In the genomic region with DNA sequence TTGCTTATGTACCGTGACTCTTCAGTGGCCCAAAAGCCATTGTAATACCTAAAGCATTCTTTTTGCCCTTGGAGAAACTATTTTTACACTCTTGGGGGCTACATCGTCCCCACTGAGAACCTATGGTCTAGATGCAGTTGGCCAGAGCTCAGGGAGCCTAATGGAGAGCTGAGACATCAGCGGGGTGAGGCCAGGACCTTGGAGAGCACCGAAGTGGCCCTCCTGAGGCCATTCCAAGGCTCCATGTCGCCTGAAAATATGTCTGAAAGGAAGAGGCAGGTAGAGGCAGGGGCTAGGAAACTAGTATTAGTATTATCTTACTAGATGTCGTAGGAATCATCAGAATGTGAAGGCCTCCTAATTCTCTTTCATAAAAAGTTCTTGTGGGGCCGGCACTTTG, we compare ENCODE assay signal across 22 cellular contexts. TPM values are rescaled to one million over a fixed set of nuclear protein-coding genes. Genes with fewer than 3 reads are reported as not detected.
A peak's percentile ranks its signal among the peaks of the same experiment; 100 is the strongest.
DNase-seq lines count a peak whose midpoint lies in the region; ATAC-seq, FAIRE-seq and TF ChIP-seq lines count a peak whose summit lies in the region.
"Had no signal": no experiment of that assay in that cellular context is flagged by ENCODE, and none has a peak within 500 bp of the region (broad histone marks: within the 10 kb centered on the region; RNA-seq: fewer than 3 reads in every experiment).

No MANE protein-coding gene starts in this region.

- no peaks in the 10 kb centered on the region for H3K79me2 ChIP-seq in HepG2 (ENCODE audit: insufficient read depth, low read length)

- H3K36me3 ChIP-seq in HepG2 (replicated peaks in 1 of 2; ENCODE audit: control insufficient read depth in 1 of 2, insufficient read depth in 2 of 2, low read length in 2 of 2) (no peaks in the 10 kb centered on the region), right lobe of liver (no peaks in the 10 kb centered on the region)
- H3K36me3 ChIP-seq: brain microvascular endothelial cell, colonic mucosa, right atrium auricular region, SJSA1, tibial artery had no signal

- CTCF ChIA-PET in HepG2 (lab: Yijun Ruan, JAX; ENCODE audit: low intra/inter-chr PET ratio, low total read pairs) = no interaction called here

- no peak for TF ChIP-seq EP300 in HepG2 (IDR thresholded peaks at IDR 0.05; ENCODE audit: low read depth in 2 of 2, low read length in 2 of 2)
- no peak for TF ChIP-seq EP300 in HepG2 (CRISPR knock-in tag; IDR thresholded peaks at IDR 0.05; ENCODE audit: borderline replicate concordance)

- POLR2A ChIA-PET in HepG2 (lab: Yijun Ruan, JAX) = no interaction called here

- H3K27ac Mint-ChIP-seq in endothelial cell (ENCODE audit: unreplicated experiment) (no peak overlapping the region), osteocyte (ENCODE audit: unreplicated experiment) (no peak overlapping the region)
- H3K27ac Mint-ChIP-seq in stimulated activated memory B cell treated with anti-CD40 and anti-IgM and Interleukin-4, amounts not matched to agents 10 μg/mL and 1 μg/mL and 100 μg/mL, for 72 hours = no peak overlapping the region
- H3K27ac Mint-ChIP-seq: activated naive CD8-positive, alpha-beta T cell treated with anti-CD3 and anti-CD28 coated beads, Interleukin-2, amount 10 ng/mL, durations not matched to agents 7 days and 5 days; stimulated activated naive B cell treated with anti-CD40 and anti-IgM and Interleukin-4, amounts not matched to agents 10 μg/mL and 1 μg/mL and 100 μg/mL, for 72 hours had no signal

- TF ChIP-seq CTCF in HepG2 (CRISPR knock-in tag; IDR thresholded peaks at IDR 0.05) = no peak
- TF ChIP-seq CTCF in right lobe of liver (IDR thresholded peaks at IDR 0.05) = no peak
- no peak for TF ChIP-seq CTCF in endothelial cell (IDR thresholded peaks at IDR 0.05; ENCODE audit: unreplicated experiment)
- no peak for TF ChIP-seq CTCF in osteocyte (IDR thresholded peaks at IDR 0.05)

- H3K9me3 Mint-ChIP-seq in endothelial cell (ENCODE audit: unreplicated experiment) (no peaks in the 10 kb centered on the region), osteocyte (ENCODE audit: unreplicated experiment) (no peaks in the 10 kb centered on the region)
- H3K9me3 Mint-ChIP-seq in stimulated activated memory B cell treated with anti-CD40 and anti-IgM and Interleukin-4, amounts not matched to agents 10 μg/mL and 1 μg/mL and 100 μg/mL, for 72 hours = no peaks in the 10 kb centered on the region
- H3K9me3 Mint-ChIP-seq: activated naive CD8-positive, alpha-beta T cell treated with anti-CD3 and anti-CD28 coated beads, Interleukin-2, amount 10 ng/mL, durations not matched to agents 7 days and 5 days; stimulated activated naive B cell treated with anti-CD40 and anti-IgM and Interleukin-4, amounts not matched to agents 10 μg/mL and 1 μg/mL and 100 μg/mL, for 72 hours had no signal

- H2AFZ ChIP-seq in HepG2 (ENCODE audit: low read length) = no peak overlapping the region

- intact Hi-C loops in HepG2 (cut with micrococcal nuclease; ENCODE audit: unreplicated experiment) (no loop called here), right lobe of liver (cut with DNase I) (loop anchor here in 1 of 2 donors (10.0 kb wide), 1 partner anchor 550 kb away; no protein-coding TSS in a partner anchor)

- H3K4me3 Mint-ChIP-seq in endothelial cell (ENCODE audit: unreplicated experiment) (no peak overlapping the region), osteocyte (ENCODE audit: unreplicated experiment) (no peak overlapping the region)
- no peak overlapping the region for H3K4me3 Mint-ChIP-seq in stimulated activated memory B cell treated with anti-CD40 and anti-IgM and Interleukin-4, amounts not matched to agents 10 μg/mL and 1 μg/mL and 100 μg/mL, for 72 hours
- H3K4me3 Mint-ChIP-seq: activated naive CD8-positive, alpha-beta T cell treated with anti-CD3 and anti-CD28 coated beads, Interleukin-2, amount 10 ng/mL, durations not matched to agents 7 days and 5 days; stimulated activated naive B cell treated with anti-CD40 and anti-IgM and Interleukin-4, amounts not matched to agents 10 μg/mL and 1 μg/mL and 100 μg/mL, for 72 hours had no signal

- H3K36me3 Mint-ChIP-seq in endothelial cell (ENCODE audit: low read depth, unreplicated experiment) (no peaks in the 10 kb centered on the region), osteocyte (ENCODE audit: unreplicated experiment) (no peaks in the 10 kb centered on the region)
- H3K36me3 Mint-ChIP-seq in stimulated activated memory B cell treated with anti-CD40 and anti-IgM and Interleukin-4, amounts not matched to agents 10 μg/mL and 1 μg/mL and 100 μg/mL, for 72 hours = no peaks in the 10 kb centered on the region
- H3K36me3 Mint-ChIP-seq: activated naive CD8-positive, alpha-beta T cell treated with anti-CD3 and anti-CD28 coated beads, Interleukin-2, amount 10 ng/mL, durations not matched to agents 7 days and 5 days; stimulated activated naive B cell treated with anti-CD40 and anti-IgM and Interleukin-4, amounts not matched to agents 10 μg/mL and 1 μg/mL and 100 μg/mL, for 72 hours had no signal

- FAIRE-seq in HepG2 (lab: Jason Lieb, UNC) = no peak

- H3K4me3 ChIP-seq in HepG2 (replicated peaks in 1 of 3; ENCODE audit: insufficient read depth in 1 of 3, low read depth in 2 of 3, low read length in 3 of 3) (no peak overlapping the region), right lobe of liver (no peak overlapping the region)
- H3K4me3 ChIP-seq: colonic mucosa, right atrium auricular region, SJSA1, tibial artery had no signal

- no peak for ATAC-seq in HepG2
- ATAC-seq in right lobe of liver = no peak
- ATAC-seq in stimulated activated memory B cell treated with anti-CD40 and anti-IgM and Interleukin-4, amounts not matched to agents 10 μg/mL and 1 μg/mL and 100 μg/mL, for 72 hours = no peak
- no peak for ATAC-seq in GM19023 (IDR thresholded peaks at IDR 0.05; ENCODE audit: unreplicated experiment)
- ATAC-seq: stimulated activated naive B cell treated with anti-CD40 and anti-IgM and Interleukin-4, amounts not matched to agents 10 μg/mL and 1 μg/mL and 100 μg/mL, for 72 hours had no signal

- no peak overlapping the region for H3K9ac ChIP-seq in HepG2 (ENCODE audit: insufficient read depth, low read depth, low read length)

- H3K4me1 ChIP-seq in HepG2 (ENCODE audit: insufficient read depth, low read length) (peaks cover 11% of the 10 kb centered on the region), right lobe of liver (no peaks in the 10 kb centered on the region)
- H3K4me1 ChIP-seq: colonic mucosa, right atrium auricular region, SJSA1, tibial artery had no signal

- no peak overlapping the region for H3K4me2 ChIP-seq in HepG2 (ENCODE audit: low read depth, low read length)

- H3K9me3 ChIP-seq in HepG2 (ENCODE audit: low read length) = no peaks in the 10 kb centered on the region
- no peaks in the 10 kb centered on the region for H3K9me3 ChIP-seq in right lobe of liver
- H3K9me3 ChIP-seq: colonic mucosa, right atrium auricular region, SJSA1, tibial artery had no signal

- H3K4me1 Mint-ChIP-seq in endothelial cell (ENCODE audit: unreplicated experiment) (peaks cover 23% of the 10 kb centered on the region), osteocyte (ENCODE audit: unreplicated experiment) (no peaks in the 10 kb centered on the region)
- peaks cover 29% of the 10 kb centered on the region for H3K4me1 Mint-ChIP-seq in stimulated activated memory B cell treated with anti-CD40 and anti-IgM and Interleukin-4, amounts not matched to agents 10 μg/mL and 1 μg/mL and 100 μg/mL, for 72 hours

- H3K27ac ChIP-seq in HepG2 (ENCODE audit: extremely low read length, insufficient read depth, low read length) (no peak overlapping the region), right lobe of liver (no peak overlapping the region)
- H3K27ac ChIP-seq: brain microvascular endothelial cell, colonic mucosa, right atrium auricular region, SJSA1, tibial artery had no signal

- H4K20me1 ChIP-seq in HepG2 (ENCODE audit: insufficient read depth, low read length) = no peaks in the 10 kb centered on the region

- no peak for TF ChIP-seq RAD21 in HepG2 (CRISPR knock-in tag; IDR thresholded peaks at IDR 0.05)

- no peak for DNase-seq in HepG2 (ENCODE audit: low spot score)
- no peak for DNase-seq in right lobe of liver
- peak; percentile 59 for DNase-seq in endothelial cell (ENCODE audit: low spot score)
- no peak for DNase-seq in osteocyte (ENCODE audit: extremely low spot score, unreplicated experiment)
- DNase-seq: 8988T; activated CD8-positive, alpha-beta memory T cell treated with anti-CD3 and anti-CD28 coated beads for 24 hours; activated naive CD8-positive, alpha-beta T cell treated with anti-CD3 and anti-CD28 coated beads, Interleukin-2, amount 10 ng/mL, durations not matched to agents 7 days and 5 days; brain microvascular endothelial cell; C1 segment of cervical spinal cord; colonic mucosa; NCI-H1694; NCI-H774; occipital lobe; stimulated activated CD4-positive, alpha-beta T cell treated with anti-CD3 and anti-CD28 coated beads, Interleukin-15, amount 100 ng/mL, for 24 hours; stimulated activated naive B cell treated with anti-CD40 and anti-IgM and Interleukin-4, amounts not matched to agents 10 μg/mL and 1 μg/mL and 100 μg/mL, for 72 hours; tibial artery had no signal

- TF ChIP-seq POLR2A in HepG2 (IDR thresholded peaks at IDR 0.05; ENCODE audit: insufficient read depth in 1 of 2, low read depth in 2 of 2, low read length in 2 of 2) (no peak), right lobe of liver (IDR thresholded peaks at IDR 0.05) (no peak)

- H3K27me3 Mint-ChIP-seq in endothelial cell (ENCODE audit: unreplicated experiment) (peaks cover 3% of the 10 kb centered on the region), osteocyte (ENCODE audit: unreplicated experiment) (peaks cover 66% of the 10 kb centered on the region)
- peaks cover 5% of the 10 kb centered on the region for H3K27me3 Mint-ChIP-seq in stimulated activated memory B cell treated with anti-CD40 and anti-IgM and Interleukin-4, amounts not matched to agents 10 μg/mL and 1 μg/mL and 100 μg/mL, for 72 hours

- no TSS peak for BruUV-seq in HepG2 (replicated peaks; lab: Mats Ljungman, UMichigan)

- in situ Hi-C loops in HepG2 (cut with HindIII; ENCODE audit: extremely low pct_ligation_motif_present, low pct_unique_long_range_greater_than_20kb) = loop anchor here (25.0 kb wide), 1 partner anchor 562 kb away; no protein-coding TSS in a partner anchor

- WGBS in HepG2 (ENCODE audit: low lambda C conversion rate) = 29% methylated on average over 7 of the region's 7 CpGs
- WGBS in right lobe of liver (ENCODE audit: insufficient coverage, low coverage, low lambda C conversion rate, missing lambda C conversion rate) = 52% methylated on average over 7 of the region's 7 CpGs

- H3K27me3 ChIP-seq in HepG2 (ENCODE audit: control insufficient read depth in 1 of 2, insufficient read depth in 2 of 2, low read length in 2 of 2) (peaks cover 0 to 10% of the 10 kb centered on the region in 2 experiments; a peak in 3 of 5 replicates), right lobe of liver (no peaks in the 10 kb centered on the region)
- H3K27me3 ChIP-seq: colonic mucosa, right atrium auricular region had no signal

RNA-seq across cellular contexts. Expression of a gene that starts 4.9 kb away (rescaled TPM):
- 0.07 and 0.31 TPM in 2 replicates for total RNA-seq in HepG2 (2016; rRNA removed; fragmentation: Illumina TruSeq; extraction: Trizol)
- total RNA-seq in HepG2 (2016; cell fraction: cytosol; rRNA removed; fragmentation: Illumina TruSeq; extraction: Trizol; ENCODE audit: low read depth) = not detected in 2 replicates
- 0.07 and 0.30 TPM in 2 replicates for total RNA-seq in HepG2 (2016; cell fraction: insoluble cytoplasmic fraction; rRNA removed; fragmentation: Illumina TruSeq; extraction: Trizol)
- total RNA-seq in HepG2 (2016; cell fraction: membrane; rRNA removed; fragmentation: Illumina TruSeq; extraction: Trizol) = not detected in 2 replicates
- total RNA-seq in HepG2 (2016; cell fraction: nucleus; rRNA removed; fragmentation: Illumina TruSeq; extraction: Trizol) = not detected in 2 replicates
- polyA plus RNA-seq in HepG2 (2011; rRNA removed) = 0.15 and 0.27 TPM in 2 replicates
- polyA plus RNA-seq in HepG2 (2011; cell fraction: cytosol; rRNA removed) = 0.15 and 0.21 TPM in 2 replicates
- polyA plus RNA-seq in HepG2 (2011; cell fraction: nucleus; rRNA removed) = 0.61 and 0.90 TPM in 2 replicates
- polyA plus RNA-seq in HepG2 (2012) = 0.16 and 0.55 TPM in 2 replicates
- not detected in 2 replicates for polyA plus RNA-seq in HepG2 (2016; cell fraction: cytosol; fragmentation: Illumina TruSeq; extraction: Trizol; ENCODE audit: low read depth)
- 0.33 TPM in 1 of 2 replicates, not detected in the other for polyA plus RNA-seq in HepG2 (2016; cell fraction: insoluble cytoplasmic fraction; fragmentation: Illumina TruSeq; extraction: Trizol; ENCODE audit: low read depth)
- not detected in 2 replicates for polyA plus RNA-seq in HepG2 (2016; cell fraction: membrane; fragmentation: Illumina TruSeq; extraction: Trizol; ENCODE audit: low read depth)
- polyA plus RNA-seq in HepG2 (2016; cell fraction: nucleus; fragmentation: Illumina TruSeq; extraction: Trizol; ENCODE audit: insufficient read depth, low read depth) = 0.21 TPM in 1 of 2 replicates, not detected in the other
- 0.26 and 0.72 TPM in 2 replicates for polyA minus RNA-seq in HepG2 (2011; rRNA and poly(A)+ RNA removed; ENCODE audit: low replicate concordance)
- polyA minus RNA-seq in HepG2 (2011; cell fraction: cytosol; rRNA and poly(A)+ RNA removed) = not detected in 2 replicates
- not detected in 2 replicates for polyA minus RNA-seq in HepG2 (2011; cell fraction: nucleus; rRNA and poly(A)+ RNA removed)
- total RNA-seq in right lobe of liver = under 1 TPM in 3 of 6 experiments, not detected in 3; 0.12 to 0.26 (median 0.22) TPM
- total RNA-seq in endothelial cell (ENCODE audit: unreplicated experiment) = 0.44 TPM
- total RNA-seq in osteocyte = not detected in 2 replicates
- total RNA-seq: activated naive CD8-positive, alpha-beta T cell treated with anti-CD3 and anti-CD28 coated beads, Interleukin-2, amount 10 ng/mL, durations not matched to agents 7 days and 5 days; fibroblast of villous mesenchyme; kidney epithelial cell; right atrium auricular region; SJSA1 had no signal

RNA-seq across cellular contexts. Expression of a gene that starts 21.9 kb away (rescaled TPM):
- total RNA-seq in HepG2 (2016; rRNA removed; fragmentation: Illumina TruSeq; extraction: Trizol) (338 and 492 TPM in 2 replicates), right lobe of liver (100 to 1,000 TPM in 4 of 6 experiments, 10 to 100 TPM in 2; 38.3 to 599 (median 220) TPM), endothelial cell (ENCODE audit: unreplicated experiment) (627 TPM), osteocyte (77.9 and 81.4 TPM in 2 replicates)
- total RNA-seq in HepG2 (2016; cell fraction: cytosol; rRNA removed; fragmentation: Illumina TruSeq; extraction: Trizol; ENCODE audit: low read depth) = 31.9 and 37.2 TPM in 2 replicates
- total RNA-seq in HepG2 (2016; cell fraction: insoluble cytoplasmic fraction; rRNA removed; fragmentation: Illumina TruSeq; extraction: Trizol) = 303 and 473 TPM in 2 replicates
- 175 and 195 TPM in 2 replicates for total RNA-seq in HepG2 (2016; cell fraction: membrane; rRNA removed; fragmentation: Illumina TruSeq; extraction: Trizol)
- total RNA-seq in HepG2 (2016; cell fraction: nucleus; rRNA removed; fragmentation: Illumina TruSeq; extraction: Trizol) = 532 and 631 TPM in 2 replicates
- 512 and 596 TPM in 2 replicates for polyA plus RNA-seq in HepG2 (2011; rRNA removed)
- 368 and 565 TPM in 2 replicates for polyA plus RNA-seq in HepG2 (2011; cell fraction: cytosol; rRNA removed)
- 147 and 228 TPM in 2 replicates for polyA plus RNA-seq in HepG2 (2011; cell fraction: nucleus; rRNA removed)
- polyA plus RNA-seq in HepG2 (2012) = 585 and 769 TPM in 2 replicates
- polyA plus RNA-seq in HepG2 (2016; cell fraction: cytosol; fragmentation: Illumina TruSeq; extraction: Trizol; ENCODE audit: low read depth) = 36.1 and 38.4 TPM in 2 replicates
- 315 and 357 TPM in 2 replicates for polyA plus RNA-seq in HepG2 (2016; cell fraction: insoluble cytoplasmic fraction; fragmentation: Illumina TruSeq; extraction: Trizol; ENCODE audit: low read depth)
- 107 and 124 TPM in 2 replicates for polyA plus RNA-seq in HepG2 (2016; cell fraction: membrane; fragmentation: Illumina TruSeq; extraction: Trizol; ENCODE audit: low read depth)
- polyA plus RNA-seq in HepG2 (2016; cell fraction: nucleus; fragmentation: Illumina TruSeq; extraction: Trizol; ENCODE audit: insufficient read depth, low read depth) = 708 and 740 TPM in 2 replicates
- polyA minus RNA-seq in HepG2 (2011; rRNA and poly(A)+ RNA removed; ENCODE audit: low replicate concordance) = 748 and 1,007 TPM in 2 replicates
- polyA minus RNA-seq in HepG2 (2011; cell fraction: cytosol; rRNA and poly(A)+ RNA removed) = 527 and 633 TPM in 2 replicates
- 165 and 293 TPM in 2 replicates for polyA minus RNA-seq in HepG2 (2011; cell fraction: nucleus; rRNA and poly(A)+ RNA removed)

RNA-seq across cellular contexts. Expression of a gene that starts 38.7 kb away (rescaled TPM):
- total RNA-seq in HepG2 (2016; rRNA removed; fragmentation: Illumina TruSeq; extraction: Trizol) (64.4 and 81.4 TPM in 2 replicates), right lobe of liver (10 to 100 TPM; 13.7 to 26.4 (median 22.0) TPM), endothelial cell (ENCODE audit: unreplicated experiment) (63.2 TPM), osteocyte (23.7 and 27.5 TPM in 2 replicates)
- total RNA-seq in HepG2 (2016; cell fraction: cytosol; rRNA removed; fragmentation: Illumina TruSeq; extraction: Trizol; ENCODE audit: low read depth) = 54.2 and 57.3 TPM in 2 replicates
- total RNA-seq in HepG2 (2016; cell fraction: insoluble cytoplasmic fraction; rRNA removed; fragmentation: Illumina TruSeq; extraction: Trizol) = 65.7 and 82.6 TPM in 2 replicates
- 115 and 124 TPM in 2 replicates for total RNA-seq in HepG2 (2016; cell fraction: membrane; rRNA removed; fragmentation: Illumina TruSeq; extraction: Trizol)
- 25.7 and 27.8 TPM in 2 replicates for total RNA-seq in HepG2 (2016; cell fraction: nucleus; rRNA removed; fragmentation: Illumina TruSeq; extraction: Trizol)
- polyA plus RNA-seq in HepG2 (2011; rRNA removed) = 19.2 and 22.3 TPM in 2 replicates
- 9.3 and 14.2 TPM in 2 replicates for polyA plus RNA-seq in HepG2 (2011; cell fraction: cytosol; rRNA removed)
- 4.7 and 6.6 TPM in 2 replicates for polyA plus RNA-seq in HepG2 (2011; cell fraction: nucleus; rRNA removed)
- polyA plus RNA-seq in HepG2 (2012) = 26.2 and 27.5 TPM in 2 replicates
- polyA plus RNA-seq in HepG2 (2016; cell fraction: cytosol; fragmentation: Illumina TruSeq; extraction: Trizol; ENCODE audit: low read depth) = 73.0 and 81.9 TPM in 2 replicates
- 89.8 and 90.3 TPM in 2 replicates for polyA plus RNA-seq in HepG2 (2016; cell fraction: insoluble cytoplasmic fraction; fragmentation: Illumina TruSeq; extraction: Trizol; ENCODE audit: low read depth)
- 108 and 116 TPM in 2 replicates for polyA plus RNA-seq in HepG2 (2016; cell fraction: membrane; fragmentation: Illumina TruSeq; extraction: Trizol; ENCODE audit: low read depth)
- polyA plus RNA-seq in HepG2 (2016; cell fraction: nucleus; fragmentation: Illumina TruSeq; extraction: Trizol; ENCODE audit: insufficient read depth, low read depth) = 48.0 and 53.7 TPM in 2 replicates
- polyA minus RNA-seq in HepG2 (2011; rRNA and poly(A)+ RNA removed; ENCODE audit: low replicate concordance) = 3.4 and 6.6 TPM in 2 replicates
- 6.4 and 7.9 TPM in 2 replicates for polyA minus RNA-seq in HepG2 (2011; cell fraction: cytosol; rRNA and poly(A)+ RNA removed)
- polyA minus RNA-seq in HepG2 (2011; cell fraction: nucleus; rRNA and poly(A)+ RNA removed) = 3.9 and 8.7 TPM in 2 replicates

RNA-seq across cellular contexts. Expression of a gene that starts 57.7 kb away (rescaled TPM):
- 42.1 and 60.0 TPM in 2 replicates for total RNA-seq in HepG2 (2016; rRNA removed; fragmentation: Illumina TruSeq; extraction: Trizol)
- 14.1 and 14.5 TPM in 2 replicates for total RNA-seq in HepG2 (2016; cell fraction: cytosol; rRNA removed; fragmentation: Illumina TruSeq; extraction: Trizol; ENCODE audit: low read depth)
- total RNA-seq in HepG2 (2016; cell fraction: insoluble cytoplasmic fraction; rRNA removed; fragmentation: Illumina TruSeq; extraction: Trizol) = 46.4 and 66.4 TPM in 2 replicates
- 28.1 and 29.9 TPM in 2 replicates for total RNA-seq in HepG2 (2016; cell fraction: membrane; rRNA removed; fragmentation: Illumina TruSeq; extraction: Trizol)
- 20.3 and 27.0 TPM in 2 replicates for total RNA-seq in HepG2 (2016; cell fraction: nucleus; rRNA removed; fragmentation: Illumina TruSeq; extraction: Trizol)
- polyA plus RNA-seq in HepG2 (2011; rRNA removed) = 11.8 and 13.6 TPM in 2 replicates
- polyA plus RNA-seq in HepG2 (2011; cell fraction: cytosol; rRNA removed) = 6.2 and 8.5 TPM in 2 replicates
- 9.6 and 11.5 TPM in 2 replicates for polyA plus RNA-seq in HepG2 (2011; cell fraction: nucleus; rRNA removed)
- polyA plus RNA-seq in HepG2 (2012) = 12.5 and 14.0 TPM in 2 replicates
- 6.7 and 8.0 TPM in 2 replicates for polyA plus RNA-seq in HepG2 (2016; cell fraction: cytosol; fragmentation: Illumina TruSeq; extraction: Trizol; ENCODE audit: low read depth)
- 36.9 and 40.1 TPM in 2 replicates for polyA plus RNA-seq in HepG2 (2016; cell fraction: insoluble cytoplasmic fraction; fragmentation: Illumina TruSeq; extraction: Trizol; ENCODE audit: low read depth)
- 12.9 and 14.9 TPM in 2 replicates for polyA plus RNA-seq in HepG2 (2016; cell fraction: membrane; fragmentation: Illumina TruSeq; extraction: Trizol; ENCODE audit: low read depth)
- polyA plus RNA-seq in HepG2 (2016; cell fraction: nucleus; fragmentation: Illumina TruSeq; extraction: Trizol; ENCODE audit: insufficient read depth, low read depth) = 31.2 and 33.0 TPM in 2 replicates
- polyA minus RNA-seq in HepG2 (2011; rRNA and poly(A)+ RNA removed; ENCODE audit: low replicate concordance) = 15.7 and 41.0 TPM in 2 replicates
- polyA minus RNA-seq in HepG2 (2011; cell fraction: cytosol; rRNA and poly(A)+ RNA removed) = 7.8 and 11.3 TPM in 2 replicates
- polyA minus RNA-seq in HepG2 (2011; cell fraction: nucleus; rRNA and poly(A)+ RNA removed) = 14.7 and 18.5 TPM in 2 replicates
- total RNA-seq in right lobe of liver = 10 to 100 TPM in 1 of 6 experiments, 1 to 10 TPM in 5; 7.7 to 10.7 (median 8.4) TPM
- total RNA-seq in endothelial cell (ENCODE audit: unreplicated experiment) = 24.7 TPM
- 18.7 and 18.9 TPM in 2 replicates for total RNA-seq in osteocyte
